20 cellular contexts compared by ENCODE assay signal in genomic region chr11:19895776-19896175, GRCh38.
"Had no signal": no experiment of that assay in that cellular context is flagged by ENCODE, and none has a peak within 500 bp of the region (broad histone marks: within the 10 kb centered on the region; RNA-seq: fewer than 3 reads in every experiment).

No MANE protein-coding gene starts in this region.

- FAIRE-seq: TTC549 had no signal

- H3K9me3 Mint-ChIP-seq: activated CD4-positive, alpha-beta memory T cell treated with anti-CD3 and anti-CD28 coated beads, Interleukin-2, amount 10 ng/mL, durations not matched to agents 7 days and 5 days; activated T-cell treated with anti-CD3 and anti-CD28 coated beads, Interleukin-2, amount 50 U/mL, for 24 hours; natural killer cell treated with Interleukin-12 subunit alpha and Interleukin-12 subunit beta and Interleukin-15 and Interleukin-18, amount 100 ng/mL, for 72 hours had no signal

- H3K4me1 Mint-ChIP-seq: activated CD4-positive, alpha-beta memory T cell treated with anti-CD3 and anti-CD28 coated beads, Interleukin-2, amount 10 ng/mL, durations not matched to agents 7 days and 5 days; activated naive CD4-positive, alpha-beta T cell treated with anti-CD3 and anti-CD28 coated beads, Interleukin-2, amount 50 U/mL, for 24 hours; memory B cell had no signal

- H3K27me3 Mint-ChIP-seq: activated CD4-positive, alpha-beta memory T cell treated with anti-CD3 and anti-CD28 coated beads, Interleukin-2, amount 10 ng/mL, durations not matched to agents 7 days and 5 days had no signal

- H3K27ac Mint-ChIP-seq: activated CD4-positive, alpha-beta memory T cell treated with anti-CD3 and anti-CD28 coated beads, Interleukin-2, amount 10 ng/mL, durations not matched to agents 7 days and 5 days; activated naive CD4-positive, alpha-beta T cell treated with anti-CD3 and anti-CD28 coated beads, Interleukin-2, amount 50 U/mL, for 24 hours; activated T-cell treated with anti-CD3 and anti-CD28 coated beads, Interleukin-2, amount 50 U/mL, for 24 hours; memory B cell; natural killer cell treated with Interleukin-12 subunit alpha and Interleukin-12 subunit beta and Interleukin-15 and Interleukin-18, amount 100 ng/mL, for 72 hours had no signal

- H3K27ac ChIP-seq: gastroesophageal sphincter, right atrium auricular region, skin epidermis, tibial artery had no signal

- DNase-seq: activated CD4-positive, alpha-beta memory T cell treated with anti-CD3 and anti-CD28 coated beads, Interleukin-2, amount 10 ng/mL, durations not matched to agents 7 days and 5 days; activated CD4-positive, alpha-beta T cell treated with anti-CD3 and anti-CD28 coated beads for 4 hours; activated effector memory CD4-positive, alpha-beta T cell treated with Interleukin-2 at 50 U/mL for 16 hours; activated T-cell treated with anti-CD3 and anti-CD28 coated beads, Interleukin-2, amount 50 U/mL, for 24 hours; cortex of kidney; effector CD8-positive, alpha-beta T cell; nucleus accumbens; stimulated activated CD4-positive, alpha-beta T cell treated with anti-CD3 and anti-CD28 coated beads, Interleukin-4, amount 100 ng/mL, for 24 hours; stimulated activated naive CD4-positive, alpha-beta T cell; T-helper 2 cell; tibial artery had no signal

- H3K9me3 ChIP-seq: gastroesophageal sphincter, heart right ventricle, right atrium auricular region, tibial artery had no signal

- H3K4me3 Mint-ChIP-seq: activated CD4-positive, alpha-beta memory T cell treated with anti-CD3 and anti-CD28 coated beads, Interleukin-2, amount 10 ng/mL, durations not matched to agents 7 days and 5 days; activated naive CD4-positive, alpha-beta T cell treated with anti-CD3 and anti-CD28 coated beads, Interleukin-2, amount 50 U/mL, for 24 hours; activated T-cell treated with anti-CD3 and anti-CD28 coated beads, Interleukin-2, amount 50 U/mL, for 24 hours; memory B cell; natural killer cell treated with Interleukin-12 subunit alpha and Interleukin-12 subunit beta and Interleukin-15 and Interleukin-18, amount 100 ng/mL, for 72 hours; WTC11 had no signal

- ATAC-seq: gastroesophageal sphincter; natural killer cell treated with Interleukin-12 subunit alpha and Interleukin-12 subunit beta and Interleukin-15 and Interleukin-18, amount 100 ng/mL, for 72 hours; WTC11 had no signal

- H3K27me3 ChIP-seq: gastroesophageal sphincter, heart right ventricle, right atrium auricular region, tibial artery had no signal

- H3K4me1 ChIP-seq: right atrium auricular region had no signal

- H3K36me3 Mint-ChIP-seq: activated naive CD4-positive, alpha-beta T cell treated with anti-CD3 and anti-CD28 coated beads, Interleukin-2, amount 50 U/mL, for 24 hours; memory B cell; natural killer cell treated with Interleukin-12 subunit alpha and Interleukin-12 subunit beta and Interleukin-15 and Interleukin-18, amount 100 ng/mL, for 72 hours had no signal

- H3K4me3 ChIP-seq: gastroesophageal sphincter, heart right ventricle, right atrium auricular region, skin epidermis, tibial artery had no signal
